Comparison of ENCODE assay signal across 9 cellular contexts in genomic region chr17:78862073-78863023, GRCh38. TPM values are rescaled to one million over a fixed set of nuclear protein-coding genes. Genes with fewer than 3 reads are reported as not detected.
DNase-seq lines count a peak whose midpoint lies in the region; ATAC-seq and TF ChIP-seq lines count a peak whose summit lies in the region.
"Had no signal": no experiment of that assay in that cellular context is flagged by ENCODE, and none has a peak within 500 bp of the region (broad histone marks: within the 10 kb centered on the region; RNA-seq: fewer than 3 reads in every experiment).

No MANE protein-coding gene starts in this region.

- TF ChIP-seq CTCF in CD14-positive monocyte (IDR thresholded peaks at IDR 0.05) (no peak), Panc1 (IDR thresholded peaks at IDR 0.05) (no peak), osteoblast (IDR thresholded peaks at IDR 0.05; ENCODE audit: extremely low read depth, low read depth, low read length) (no peak), glutamatergic neuron (IDR thresholded peaks at IDR 0.05; ENCODE audit: partially characterized antibody, unreplicated experiment) (no peak)

- peak overlapping the region; percentile 71 for H2AFZ ChIP-seq in osteoblast (ENCODE audit: low read length)

- TSS peak; percentile 81 for BruUV-seq in Panc1 (replicated peaks; lab: Mats Ljungman, UMichigan)

- peaks cover 4% of the 10 kb centered on the region for H4K20me1 ChIP-seq in osteoblast (ENCODE audit: insufficient read depth, low read length)

- H3K27ac ChIP-seq in Panc1 (ENCODE audit: low read length) (peak overlapping the region; percentile 55), esophagus (ENCODE audit: low read depth in 2 of 2, low read length in 1 of 2) (peak overlapping the region; percentile 18 to 75), osteoblast (ENCODE audit: low read depth, low read length) (peak overlapping the region; percentile 100)

- H3K9me3 ChIP-seq in Panc1 (ENCODE audit: control insufficient read depth, insufficient read depth, low read depth, low read length) (no peaks in the 10 kb centered on the region), esophagus (ENCODE audit: control insufficient read depth in 2 of 2, insufficient read depth in 1 of 2, low read depth in 1 of 2, low read length in 1 of 2) (no peaks in the 10 kb centered on the region), osteoblast (ENCODE audit: low read depth, low read length) (no peaks in the 10 kb centered on the region)

- H3K4me2 ChIP-seq in osteoblast (ENCODE audit: insufficient read depth, low read length) = peak overlapping the region; percentile 82

- peaks cover 21% of the 10 kb centered on the region for H3K79me2 ChIP-seq in osteoblast (ENCODE audit: insufficient read depth, low read length)

- WGBS in esophagus, 2 donors = 65 to 69% methylated on average over 17 of the region's 17 CpGs

- H3K27me3 ChIP-seq in Panc1 (ENCODE audit: control insufficient read depth, insufficient read depth, low read length) (no peaks in the 10 kb centered on the region), esophagus (ENCODE audit: control insufficient read depth in 1 of 2, insufficient read depth in 2 of 2, low read length in 2 of 2) (no peaks in the 10 kb centered on the region), osteoblast (ENCODE audit: insufficient read depth, low read length) (no peaks in the 10 kb centered on the region)

- no peaks in the 10 kb centered on the region for H3K36me3 ChIP-seq in Panc1 (ENCODE audit: control insufficient read depth, insufficient read depth, low read length)
- H3K36me3 ChIP-seq in esophagus (ENCODE audit: control insufficient read depth in 2 of 2, insufficient read depth in 2 of 2, low read length in 1 of 2) = peaks cover 0 to 3% of the 10 kb centered on the region in 2 donors
- peaks cover 25% of the 10 kb centered on the region for H3K36me3 ChIP-seq in osteoblast (ENCODE audit: insufficient read depth, low read length)

- in situ Hi-C loops in Panc1 (cut with HindIII; ENCODE audit: low pct_unique_long_range_greater_than_20kb, low sequenced_read_pairs) = no loop called here

- ATAC-seq in Panc1 = peak; percentile 92
- ATAC-seq in HG03342 (IDR thresholded peaks at IDR 0.05; ENCODE audit: unreplicated experiment) = no peak
- ATAC-seq in HG02642 (IDR thresholded peaks at IDR 0.05; ENCODE audit: poor library complexity, unreplicated experiment) = no peak

- POLR2A ChIA-PET in Panc1 (lab: Charles Lee) = no interaction called here

- H3K27me3 Mint-ChIP-seq in CD14-positive monocyte (ENCODE audit: low read depth in 3 of 3) = no peaks in the 10 kb centered on the region
- H3K27me3 Mint-ChIP-seq in glutamatergic neuron (ENCODE audit: unreplicated experiment) = peaks cover 4% of the 10 kb centered on the region

- H3K36me3 Mint-ChIP-seq in CD14-positive monocyte (peaks cover 39 to 63% of the 10 kb centered on the region in 2 donors), glutamatergic neuron (ENCODE audit: unreplicated experiment) (no peaks in the 10 kb centered on the region)

- peak overlapping the region in 1 of 2 experiments; percentile 8; a peak in 1 of 4 replicates for H3K4me3 ChIP-seq in Panc1 (ENCODE audit: low read depth in 2 of 2, low read length in 2 of 2)
- H3K4me3 ChIP-seq in esophagus (ENCODE audit: low read depth in 1 of 2, low read length in 2 of 2) = no peak overlapping the region
- H3K4me3 ChIP-seq in osteoblast (ENCODE audit: insufficient read depth, low read length) = peak overlapping the region; percentile 50

- H3K9me3 Mint-ChIP-seq in CD14-positive monocyte (no peaks in the 10 kb centered on the region), glutamatergic neuron (ENCODE audit: unreplicated experiment) (peaks cover 6% of the 10 kb centered on the region)
- H3K9me3 Mint-ChIP-seq: activated B cell treated with CpG ODN at 0.5 μM for 24 hours had no signal

- DNase-seq in CD14-positive monocyte (ENCODE audit: low spot score) = peak; percentile 95
- peak; percentile 81 for DNase-seq in Panc1 (ENCODE audit: low read depth, low spot score)
- DNase-seq in osteoblast (ENCODE audit: insufficient read length, low spot score, missing footprints) = peak; percentile 95
- no peak for DNase-seq in glutamatergic neuron
- DNase-seq in NCI-H2171 (lab: John Stamatoyannopoulos, UW) = no peak
- DNase-seq: activated B cell treated with CpG ODN at 0.5 μM for 24 hours had no signal

- H3K4me1 Mint-ChIP-seq in CD14-positive monocyte = peaks cover 42% of the 10 kb centered on the region
- H3K4me1 Mint-ChIP-seq in glutamatergic neuron (ENCODE audit: low read depth, unreplicated experiment) = no peaks in the 10 kb centered on the region

- H3K4me1 ChIP-seq in Panc1 (ENCODE audit: control insufficient read depth, insufficient read depth, low read length) (peaks cover 13% of the 10 kb centered on the region), esophagus (ENCODE audit: control insufficient read depth in 2 of 2, insufficient read depth in 2 of 2, low read length in 1 of 2) (peaks cover 0 to 2% of the 10 kb centered on the region in 2 donors), osteoblast (ENCODE audit: insufficient read depth, low read length) (peaks cover 23% of the 10 kb centered on the region)

- H3K27ac Mint-ChIP-seq in CD14-positive monocyte (peak overlapping the region; percentile 97 to 99 (median 98)), glutamatergic neuron (ENCODE audit: unreplicated experiment) (no peak overlapping the region)
- H3K27ac Mint-ChIP-seq: activated B cell treated with CpG ODN at 0.5 μM for 24 hours had no signal

- intact Hi-C loops in CD14-positive monocyte (cut with micrococcal nuclease) = loop anchor here (1.0 to 5.0 kb wide), 4 partner anchors 21 to 125 kb away; partner anchors contain the start of gene TIMP2 (in 1 of the 2)
- intact Hi-C loops in Panc1 (cut with micrococcal nuclease; ENCODE audit: unreplicated experiment) = no loop called here

- H3K4me3 Mint-ChIP-seq in CD14-positive monocyte (peak overlapping the region; percentile 21 to 35), glutamatergic neuron (ENCODE audit: unreplicated experiment) (no peak overlapping the region)
- H3K4me3 Mint-ChIP-seq: activated B cell treated with CpG ODN at 0.5 μM for 24 hours had no signal

- CTCF ChIA-PET in Panc1 (lab: Charles Lee) = interaction anchor here (0.6 kb wide), 1 partner anchor 126 kb away, joined by 5 read pairs; no protein-coding TSS in a partner anchor

RNA-seq across cellular contexts. Expression of gene USP36, which starts 21.7 kb away (rescaled TPM):
- polyA plus RNA-seq in CD14-positive monocyte (1 to 10 TPM; 4.4 to 6.1 TPM), esophagus (10 to 100 TPM; 17.0 to 17.6 TPM)
- total RNA-seq in Panc1 (2021; ENCODE audit: unreplicated experiment) (113 TPM), osteoblast (30.8 and 34.8 TPM in 2 replicates), glutamatergic neuron (ENCODE audit: unreplicated experiment) (45.3 TPM)
- 60.8 TPM for polyA plus RNA-seq in Panc1 (2012; ENCODE audit: insufficient read length)

RNA-seq across cellular contexts. Expression of gene CEP295NL, which starts 40.7 kb away (rescaled TPM):
- under 1 TPM in 1 of 2 donors, not detected in 1; 0.38 TPM for polyA plus RNA-seq in CD14-positive monocyte
- 0.87 TPM for total RNA-seq in Panc1 (2021; ENCODE audit: unreplicated experiment)
- polyA plus RNA-seq in Panc1 (2012; ENCODE audit: insufficient read length) = not detected
- 1 to 10 TPM in 1 of 2 donors, under 1 TPM in 1; 0.25 to 3.5 TPM for polyA plus RNA-seq in esophagus
- 2.5 and 5.3 TPM in 2 replicates for total RNA-seq in osteoblast
- 6.4 TPM for total RNA-seq in glutamatergic neuron (ENCODE audit: unreplicated experiment)

Comparison
In these comparisons a context has a peak if more than half of its experiments do, and no peak if none do; other contexts are left out.
1. DNase-seq: peak in CD14-positive monocyte (single experiment), Panc1 (single experiment) and osteoblast (single experiment); none in glutamatergic neuron (single experiment) and NCI-H2171 (single experiment).
2. H3K27ac ChIP-seq: peak in every context shown above with its lines; median percentile 100 in osteoblast; 55 in Panc1; 46 in esophagus.